In genomic region chr16:61412562-61412961, GRCh38 we compare ENCODE assay signal across 9 cellular contexts.
"Had no signal": no experiment of that assay in that cellular context is flagged by ENCODE, and none has a peak within 500 bp of the region (broad histone marks: within the 10 kb centered on the region; RNA-seq: fewer than 3 reads in every experiment).

No MANE protein-coding gene starts in this region.

- H3K9ac ChIP-seq: GM23248 had no signal

- DNase-seq: GM23248, GOT3, H7, HFFc6, IMR-90 had no signal

- H3K4me3 ChIP-seq: GM23248, HAP-1, K562 had no signal

- FAIRE-seq: K562 had no signal

- H3K36me3 ChIP-seq: HAP-1 had no signal

- H3K9me3 ChIP-seq: HAP-1 had no signal

- H2AFZ ChIP-seq: GM23248 had no signal

- H3K27ac ChIP-seq: GM23248, HL-60 had no signal

- ATAC-seq: HCT116, K562 had no signal

- H3K4me1 ChIP-seq: HAP-1 had no signal
